In genomic region chr12:122371475-122372045, GRCh38 we compare ENCODE assay signal across 16 cellular contexts. TPM values are rescaled to one million over a fixed set of nuclear protein-coding genes. Genes with fewer than 3 reads are reported as not detected.
DNase-seq lines count a peak whose midpoint lies in the region; ATAC-seq and TF ChIP-seq lines count a peak whose summit lies in the region.
"Had no signal": no experiment of that assay in that cellular context is flagged by ENCODE, and none has a peak within 500 bp of the region (broad histone marks: within the 10 kb centered on the region; RNA-seq: fewer than 3 reads in every experiment).

No MANE protein-coding gene starts in this region.

- TF ChIP-seq CTCF in CD4-positive, alpha-beta T cell (IDR thresholded peaks at IDR 0.05) = no peak
- TF ChIP-seq CTCF in H9 (conservative IDR thresholded peaks at IDR 0.05) (no peak), endodermal cell (conservative IDR thresholded peaks at IDR 0.05) (no peak)

- H3K79me1 ChIP-seq in H9 (ENCODE audit: insufficient read depth, low read depth, low read length, poor library complexity, severe bottlenecking) (no peaks in the 10 kb centered on the region), trophoblast cell (ENCODE audit: low read length) (peaks cover 4% of the 10 kb centered on the region)

- no peak overlapping the region for H4K12ac ChIP-seq in trophoblast cell (ENCODE audit: low read depth, low read length)

- H3K36me3 ChIP-seq in endodermal cell (ENCODE audit: control insufficient read depth, insufficient read depth, low read length) = peaks cover 43% of the 10 kb centered on the region
- peaks cover 12 to 19% of the 10 kb centered on the region in 2 experiments for H3K36me3 ChIP-seq in trophoblast cell (ENCODE audit: control insufficient read depth in 1 of 2, insufficient read depth in 2 of 2, low read length in 2 of 2)

- H3K18ac ChIP-seq in H9 (ENCODE audit: insufficient read length, low read depth, low read length) = no peak overlapping the region
- H3K18ac ChIP-seq in trophoblast cell (ENCODE audit: low read length) = peak overlapping the region; percentile 8

- no peak overlapping the region for H3K14ac ChIP-seq in H9 (ENCODE audit: insufficient read depth, low read length)
- no peak overlapping the region for H3K14ac ChIP-seq in trophoblast cell (ENCODE audit: low read length)

- POLR2A ChIA-PET in CD4-positive, alpha-beta T cell (lab: Charles Lee) = no interaction called here

- H3K4me1 ChIP-seq in H9 (ENCODE audit: insufficient read depth, low read length) = peaks cover 2% of the 10 kb centered on the region; the same call in 1 of the 2 replicates
- peaks cover 4% of the 10 kb centered on the region for H3K4me1 ChIP-seq in endodermal cell (ENCODE audit: control insufficient read depth, insufficient read depth, low read length)
- peaks cover 6 to 7% of the 10 kb centered on the region in 2 experiments for H3K4me1 ChIP-seq in trophoblast cell (ENCODE audit: control insufficient read depth in 1 of 2, insufficient read depth in 2 of 2, low read length in 2 of 2)

- H3K27ac ChIP-seq in CD4-positive, alpha-beta T cell (ENCODE audit: low read depth, low read length) = no peak overlapping the region
- H3K27ac ChIP-seq in H9 (ENCODE audit: insufficient read length, low read depth, low read length) (no peak overlapping the region), endodermal cell (ENCODE audit: low read depth, low read length) (no peak overlapping the region), trophoblast cell (ENCODE audit: low read depth, low read length) (no peak overlapping the region)
- H3K27ac ChIP-seq: BLaER1 had no signal

- no peaks in the 10 kb centered on the region for H3K27me3 ChIP-seq in CD4-positive, alpha-beta T cell (ENCODE audit: control insufficient read depth, insufficient read depth, low read length)
- no peaks in the 10 kb centered on the region for H3K27me3 ChIP-seq in H9 (ENCODE audit: insufficient read depth, low read length)
- no peaks in the 10 kb centered on the region for H3K27me3 ChIP-seq in endodermal cell (ENCODE audit: control insufficient read depth, insufficient read depth, low read length, poor library complexity, severe bottlenecking)
- H3K27me3 ChIP-seq in trophoblast cell (ENCODE audit: insufficient read depth, low read length) = no peaks in the 10 kb centered on the region
- H3K27me3 ChIP-seq: BLaER1 had no signal

- H2BK5ac ChIP-seq in H9 (ENCODE audit: insufficient read length, low read length) (no peak overlapping the region), trophoblast cell (ENCODE audit: low read depth, low read length, poor library complexity) (no peak overlapping the region)

- H2AK5ac ChIP-seq in H9 (ENCODE audit: insufficient read length, low read length) (no peak overlapping the region), trophoblast cell (ENCODE audit: low read length) (no peak overlapping the region)

- no peak for ATAC-seq in CD4-positive, alpha-beta T cell (ENCODE audit: poor library complexity)
- ATAC-seq in GM21723 (IDR thresholded peaks at IDR 0.05; ENCODE audit: unreplicated experiment) (no peak), GM19328 (IDR thresholded peaks at IDR 0.05; ENCODE audit: unreplicated experiment) (no peak)
- ATAC-seq: left colon had no signal

- no peaks in the 10 kb centered on the region for H3K9me3 ChIP-seq in CD4-positive, alpha-beta T cell (ENCODE audit: control insufficient read depth, low read length)
- H3K9me3 ChIP-seq in H9 (ENCODE audit: control insufficient read depth, low read depth, low read length) (no peaks in the 10 kb centered on the region), endodermal cell (ENCODE audit: control insufficient read depth, low read length) (no peaks in the 10 kb centered on the region), trophoblast cell (ENCODE audit: insufficient read depth, low read depth, low read length) (no peaks in the 10 kb centered on the region)
- H3K9me3 ChIP-seq: BLaER1 had no signal

- intact Hi-C loops in CD4-positive, alpha-beta T cell (cut with DNase I, micrococcal nuclease) = no loop called here

- no peak overlapping the region for H4K8ac ChIP-seq in H9 (replicated peaks; ENCODE audit: insufficient read length, low read depth, low read length)
- H4K8ac ChIP-seq in trophoblast cell (ENCODE audit: low read depth, low read length) = no peak overlapping the region

- H3K23me2 ChIP-seq in H9 (ENCODE audit: insufficient read length, low read depth, low read length, poor library complexity, severe bottlenecking) = no peaks in the 10 kb centered on the region

- no peaks in the 10 kb centered on the region for H3K27me3 Mint-ChIP-seq in CD4-positive, alpha-beta T cell
- H3K27me3 Mint-ChIP-seq in H9 (ENCODE audit: low read depth) (no peaks in the 10 kb centered on the region), endodermal cell (ENCODE audit: insufficient read depth) (no peaks in the 10 kb centered on the region)

- H3K27ac Mint-ChIP-seq in CD4-positive, alpha-beta T cell = peak overlapping the region; percentile 34
- H3K27ac Mint-ChIP-seq in H9 = peak overlapping the region in 2 of 3 experiments; percentile 8 to 79; a peak in 3 of 7 replicates
- H3K27ac Mint-ChIP-seq in endodermal cell = no peak overlapping the region

- H2BK120ac ChIP-seq in H9 (ENCODE audit: low read depth, low read length, poor library complexity, severe bottlenecking) (no peak overlapping the region), trophoblast cell (ENCODE audit: insufficient read depth, low read length, poor library complexity) (no peak overlapping the region)

- no peak overlapping the region for H3K9ac ChIP-seq in H9 (ENCODE audit: extremely low read depth, insufficient read length, low read length)
- H3K9ac ChIP-seq in endodermal cell (ENCODE audit: extremely low read depth, low read length, poor library complexity, severe bottlenecking) = no peak overlapping the region
- H3K9ac ChIP-seq in trophoblast cell (ENCODE audit: low read length) = no peak overlapping the region
- H3K9ac ChIP-seq: BLaER1 had no signal

- no peak overlapping the region for H4K91ac ChIP-seq in H9 (ENCODE audit: insufficient read length, low read depth, low read length)
- H4K91ac ChIP-seq in trophoblast cell (ENCODE audit: low read depth, low read length) = no peak overlapping the region

- no peaks in the 10 kb centered on the region for H3K9me3 Mint-ChIP-seq in CD4-positive, alpha-beta T cell
- H3K9me3 Mint-ChIP-seq in H9 (no peaks in the 10 kb centered on the region), endodermal cell (no peaks in the 10 kb centered on the region)

- no peak for DNase-seq in CD4-positive, alpha-beta T cell
- DNase-seq in H9 (no peak), endodermal cell (peak; percentile 40), trophoblast cell (no peak), NCI-H526 (lab: John Stamatoyannopoulos, UW) (no peak)
- DNase-seq: activated CD4-positive, alpha-beta T cell treated with anti-CD3 and anti-CD28 coated beads for 1 hour; amygdala; DMS79 treated with DMSO at 0.1 percent for 48 hours; Karpas-422; left colon; NCI-H1417; NCI-H2171 treated with DMSO at 0.1 percent for 48 hours; substantia nigra had no signal

- H3K4me2 ChIP-seq in H9 (ENCODE audit: insufficient read depth, insufficient read length, low read length) = no peak overlapping the region
- no peak overlapping the region for H3K4me2 ChIP-seq in trophoblast cell (ENCODE audit: low read length)
- H3K4me2 ChIP-seq: BLaER1 had no signal

- CTCF ChIA-PET in CD4-positive, alpha-beta T cell (lab: Charles Lee) = no interaction called here

- no peak overlapping the region for H3K4me3 Mint-ChIP-seq in CD4-positive, alpha-beta T cell
- H3K4me3 Mint-ChIP-seq in H9 = no peak overlapping the region
- H3K4me3 Mint-ChIP-seq in endodermal cell = no peak overlapping the region

- H2BK20ac ChIP-seq in H9 (ENCODE audit: low read depth, low read length, poor library complexity, severe bottlenecking) = no peak overlapping the region

- no peak overlapping the region for H2BK12ac ChIP-seq in H9 (ENCODE audit: insufficient read length, low read depth, low read length)
- H2BK12ac ChIP-seq in trophoblast cell (ENCODE audit: low read length) = no peak overlapping the region

- WGBS in H9 (ENCODE audit: extremely low coverage, insufficient read length, low lambda C conversion rate) = no CpG with 5 or more reads among the region's 8 CpGs
- WGBS in endodermal cell (ENCODE audit: insufficient coverage in 1 of 2, insufficient read length in 1 of 2), 2 experiments = 86 to 96% methylated on average over 7 to 8 of the region's 8 CpGs
- WGBS in trophoblast cell (ENCODE audit: extremely low coverage, insufficient coverage, insufficient read length) = no CpG with 5 or more reads among the region's 8 CpGs

- H3K4ac ChIP-seq in H9 (ENCODE audit: low read depth, low read length) (no peak overlapping the region), trophoblast cell (ENCODE audit: low read depth, low read length) (no peak overlapping the region)

- no peak overlapping the region for H3K56ac ChIP-seq in H9 (ENCODE audit: insufficient read length, low read depth, low read length)

- no peak overlapping the region for H3K23ac ChIP-seq in H9 (ENCODE audit: insufficient read length, low read depth, low read length)
- H3K23ac ChIP-seq in trophoblast cell (ENCODE audit: low read length) = no peak overlapping the region

- H3K79me2 ChIP-seq in H9 (ENCODE audit: insufficient read depth, low read length) (no peaks in the 10 kb centered on the region), trophoblast cell (ENCODE audit: control insufficient read depth, insufficient read depth, low read length, poor library complexity) (peaks cover 3% of the 10 kb centered on the region)

- H3K36me3 Mint-ChIP-seq in CD4-positive, alpha-beta T cell (ENCODE audit: low read depth) = peaks cover 73% of the 10 kb centered on the region
- H3K36me3 Mint-ChIP-seq in H9 (ENCODE audit: insufficient read depth in 1 of 3, low read depth in 3 of 3) = peaks cover 0 to 15% (median 4%) of the 10 kb centered on the region in 3 experiments; a peak in 4 of 7 replicates
- peaks cover 58% of the 10 kb centered on the region for H3K36me3 Mint-ChIP-seq in endodermal cell (ENCODE audit: low read depth)

- H3K4me3 ChIP-seq in endodermal cell (ENCODE audit: low read length) (no peak overlapping the region), trophoblast cell (ENCODE audit: low read depth, low read length) (no peak overlapping the region)
- H3K4me3 ChIP-seq: BLaER1 had no signal

- no peaks in the 10 kb centered on the region for H4K20me1 ChIP-seq in H9 (ENCODE audit: control insufficient read depth, insufficient read depth, insufficient read length)

- H2AFZ ChIP-seq in H9 (ENCODE audit: low read length) (no peak overlapping the region), trophoblast cell (ENCODE audit: insufficient read depth, low read length, poor library complexity) (no peak overlapping the region)

- no peak overlapping the region for H2BK15ac ChIP-seq in H9 (ENCODE audit: low read depth, low read length)

- peaks cover 18% of the 10 kb centered on the region for H3K4me1 Mint-ChIP-seq in CD4-positive, alpha-beta T cell (ENCODE audit: low read depth)
- H3K4me1 Mint-ChIP-seq in H9 (peaks cover 8% of the 10 kb centered on the region in 2 experiments), endodermal cell (peaks cover 13% of the 10 kb centered on the region)

- no peak overlapping the region for H4K5ac ChIP-seq in H9 (ENCODE audit: insufficient read length, low read depth, low read length)

- no peak overlapping the region for H3T11ph ChIP-seq in H9 (ENCODE audit: low read length)

RNA-seq across cellular contexts. Expression of gene CLIP1, which starts 50.9 kb away (rescaled TPM):
- total RNA-seq in CD4-positive, alpha-beta T cell = 10 to 100 TPM; 52.0 to 54.9 TPM
- total RNA-seq in H9 (2021) (20.1 and 23.6 TPM in 2 replicates), endodermal cell (10 to 100 TPM; 56.5 to 65.1 TPM)
- polyA plus RNA-seq in endodermal cell (2013, experiment 1 of 2) = 33.3 TPM
- 35.1 TPM for polyA plus RNA-seq in endodermal cell (2013, experiment 2 of 2)
- 101 and 104 TPM in 2 replicates for polyA plus RNA-seq in trophoblast cell (2013)
